13 cellular contexts compared by ENCODE assay signal in the genomic region with DNA sequence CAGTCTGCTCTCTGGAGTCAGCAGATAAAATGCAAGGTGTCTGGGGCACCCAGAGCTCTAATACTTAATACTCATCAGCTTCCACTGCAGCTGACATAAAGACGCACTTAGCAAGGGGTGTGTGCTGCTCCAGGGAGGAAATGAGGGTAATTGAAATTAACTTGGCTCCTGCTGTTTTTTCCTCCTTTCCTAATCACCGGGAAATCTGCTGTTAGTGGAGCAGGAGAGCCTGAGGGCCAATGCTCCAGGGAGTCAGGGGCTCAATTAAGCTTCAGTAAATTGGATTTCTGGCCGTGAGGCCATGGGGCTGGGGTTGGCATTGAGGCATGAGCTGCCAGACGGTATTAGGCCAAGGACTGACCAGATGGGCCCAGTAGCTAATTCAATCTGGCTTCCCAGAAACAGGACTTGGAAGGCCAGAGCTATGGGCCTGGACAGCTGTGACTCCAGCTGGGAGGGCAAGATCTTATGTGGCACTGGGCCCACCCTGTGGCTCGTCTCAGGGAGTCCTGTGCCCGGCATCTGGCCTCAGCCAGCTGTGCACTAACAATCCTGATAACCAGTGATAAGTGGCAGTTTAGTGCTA. TPM values are rescaled to one million over a fixed set of nuclear protein-coding genes. Genes with fewer than 3 reads are reported as not detected.
A peak's percentile ranks its signal among the peaks of the same experiment; 100 is the strongest.
DNase-seq lines count a peak whose midpoint lies in the region; FAIRE-seq and TF ChIP-seq lines count a peak whose summit lies in the region.
"Had no signal": no experiment of that assay in that cellular context is flagged by ENCODE, and none has a peak within 500 bp of the region (broad histone marks: within the 10 kb centered on the region; RNA-seq: fewer than 3 reads in every experiment).

No MANE protein-coding gene starts in this region.

- no peaks in the 10 kb centered on the region for H3K27me3 ChIP-seq in BLaER1
- H3K27me3 ChIP-seq: upper lobe of left lung had no signal

- peak overlapping the region; percentile 60 for H3K4me2 ChIP-seq in BLaER1

- H3K9me3 Mint-ChIP-seq in CD14-positive monocyte, result peaks cover 3 to 16% (median 5%) of the 10 kb centered on the region in 7 donors
- H3K9me3 Mint-ChIP-seq: neural crest cell had no signal

- peak; percentile 33 for DNase-seq in NCI-H1436 (lab: John Stamatoyannopoulos, UW)
- DNase-seq in SK-N-DZ (ENCODE audit: low spot score), result peak; percentile 100
- DNase-seq in kidney, result no peak
- DNase-seq in CD14-positive monocyte (ENCODE audit: low spot score), result no peak
- DNase-seq in NCI-H2196 treated with DMSO at 0.1 percent for 48 hours (lab: John Stamatoyannopoulos, UW; ENCODE audit: unreplicated experiment), result no peak
- DNase-seq in SW480 (ENCODE audit: low spot score), result no peak
- DNase-seq in T-helper 2 cell, result no peak
- DNase-seq: ACHN, SHP77, upper lobe of left lung had no signal

- peaks cover 1 to 8% (median 2%) of the 10 kb centered on the region in 3 donors for H3K27me3 Mint-ChIP-seq in CD14-positive monocyte (ENCODE audit: low read depth in 3 of 3)

- H3K4me1 Mint-ChIP-seq in CD14-positive monocyte, result no peaks in the 10 kb centered on the region

- H3K4me3 ChIP-seq in BLaER1, result no peak overlapping the region
- H3K4me3 ChIP-seq in kidney (ENCODE audit: low read length in 2 of 2), result no peak overlapping the region
- H3K4me3 ChIP-seq: coronary artery, upper lobe of left lung had no signal

- H3K9me3 ChIP-seq in BLaER1 (peaks cover 8% of the 10 kb centered on the region), kidney (ENCODE audit: control insufficient read depth in 1 of 2, low read length in 2 of 2) (no peaks in the 10 kb centered on the region)
- H3K9me3 ChIP-seq: upper lobe of left lung had no signal

- H3K4me3 Mint-ChIP-seq in CD14-positive monocyte, result no peak overlapping the region
- H3K4me3 Mint-ChIP-seq: neural crest cell had no signal

- TF ChIP-seq CTCF in kidney (IDR thresholded peaks at IDR 0.05; ENCODE audit: borderline replicate concordance, extremely low read depth, insufficient read depth) (no peak), CD14-positive monocyte (IDR thresholded peaks at IDR 0.05) (no peak)

- H3K36me3 Mint-ChIP-seq in CD14-positive monocyte, result no peaks in the 10 kb centered on the region

- no peak for FAIRE-seq in kidney (lab: Jason Lieb, UNC)

- H3K9ac ChIP-seq in BLaER1 (peak overlapping the region; percentile 4; the same call in 1 of the 2 replicates), kidney (ENCODE audit: low read length in 2 of 2) (no peak overlapping the region)

- H3K27ac ChIP-seq in BLaER1 (peak overlapping the region; percentile 73), kidney (ENCODE audit: low read depth in 2 of 2, low read length in 2 of 2) (peak overlapping the region; percentile 23 to 55)
- H3K27ac ChIP-seq: coronary artery, upper lobe of left lung had no signal

- no peaks in the 10 kb centered on the region for H4K20me1 ChIP-seq in BLaER1

- no peak overlapping the region for H3K27ac Mint-ChIP-seq in CD14-positive monocyte

- no peaks in the 10 kb centered on the region for H3K36me3 ChIP-seq in BLaER1
- no peaks in the 10 kb centered on the region for H3K36me3 ChIP-seq in kidney (ENCODE audit: control insufficient read depth in 1 of 2, insufficient read depth in 2 of 2, low read length in 2 of 2)
- H3K36me3 ChIP-seq: upper lobe of left lung had no signal

- intact Hi-C loops in kidney (cut with DNase I) (no loop called here), CD14-positive monocyte (cut with micrococcal nuclease) (no loop called here)

- H3K4me1 ChIP-seq in BLaER1 (peaks cover 77% of the 10 kb centered on the region), kidney (ENCODE audit: control insufficient read depth in 1 of 2, insufficient read depth in 1 of 2, low read depth in 1 of 2, low read length in 2 of 2) (peaks cover 11 to 13% of the 10 kb centered on the region in 2 donors)
- H3K4me1 ChIP-seq: upper lobe of left lung had no signal

RNA-seq across cellular contexts. Expression of gene CHRNB4, which starts 30.7 kb away (rescaled TPM):
- 38.0 and 38.9 TPM in 2 replicates for polyA plus RNA-seq in SK-N-DZ (2014; cell fraction: cytosol; rRNA removed)
- 18.3 and 33.6 TPM in 2 replicates for polyA plus RNA-seq in SK-N-DZ (2014; cell fraction: nucleus; rRNA removed)
- total RNA-seq in kidney, result 0.13 TPM
- polyA plus RNA-seq in kidney (ENCODE audit: insufficient read depth, low read depth, low replicate concordance), result 0.32 TPM
- polyA plus RNA-seq in CD14-positive monocyte, result not detected
- total RNA-seq: upper lobe of left lung had no signal

RNA-seq across cellular contexts. Expression of gene CHRNA3, which starts 50.9 kb away (rescaled TPM):
- 171 and 197 TPM in 2 replicates for polyA plus RNA-seq in SK-N-DZ (2014; cell fraction: cytosol; rRNA removed)
- 241 and 272 TPM in 2 replicates for polyA plus RNA-seq in SK-N-DZ (2014; cell fraction: nucleus; rRNA removed)
- total RNA-seq in kidney, result not detected
- polyA plus RNA-seq in kidney (ENCODE audit: insufficient read depth, low read depth, low replicate concordance) (not detected), CD14-positive monocyte (not detected)

Comparison
In these comparisons a context has a peak if more than half of its experiments do, and no peak if none do; other contexts are left out.
1. DNase-seq: peak in NCI-H1436 (single experiment) and SK-N-DZ (single experiment); none in kidney (single experiment), CD14-positive monocyte (single experiment), NCI-H2196 treated with DMSO at 0.1 percent for 48 hours (single experiment), SW480 (single experiment) and T-helper 2 cell (0 of 5).